Comparison of ENCODE assay signal across 8 cellular contexts in genomic region chr17:62065611-62066468, GRCh38. TPM values are rescaled to one million over a fixed set of nuclear protein-coding genes. Genes with fewer than 3 reads are reported as not detected.
DNase-seq lines count a peak whose midpoint lies in the region; ATAC-seq and TF ChIP-seq lines count a peak whose summit lies in the region.

No MANE protein-coding gene starts in this region.

- peak; percentile 68 for TF ChIP-seq CTCF in GM10248 (IDR thresholded peaks at IDR 0.05; ENCODE audit: control extremely low read depth, extremely low read depth, low read depth, missing control alignments)
- peak; percentile 70 for TF ChIP-seq CTCF in NB4 (IDR thresholded peaks at IDR 0.05; ENCODE audit: low read depth, low read length)

- peak; percentile 94 for ATAC-seq in HG02571 (IDR thresholded peaks at IDR 0.05; ENCODE audit: unreplicated experiment)

- POLR2A ChIA-PET in GM10248 (lab: Yijun Ruan, JAX), result interaction anchor here (0.5 to 1.3 kb wide), 5 partner anchors 16 to 202 kb away, joined by 3 to 4 read pairs (median 4); partner anchors contain the start of gene BRIP1

- H3K4me3 ChIP-seq in NB4 (ENCODE audit: low read depth, low read length), result peak overlapping the region; percentile 86

- CTCF ChIA-PET in GM10248 (lab: Yijun Ruan, JAX), result interaction anchor here (0.6 to 2.9 kb wide), 29 partner anchors 10 to 1703 kb away, joined by 3 to 22 read pairs (median 4); partner anchors contain the start of gene BRIP1

- DNase-seq in GM10248 (ENCODE audit: extremely low spot score) (peak; percentile 98), NB4 (ENCODE audit: low read depth) (peak; percentile 97), SK-N-DZ (ENCODE audit: low spot score) (peak; percentile 98), germinal center (ENCODE audit: low spot score) (peak; percentile 98), non-pigmented ciliary epithelial cell (ENCODE audit: low read depth) (peak; percentile 89), superior temporal gyrus (ENCODE audit: extremely low spot score) (peak; percentile 98)
- peak; percentile 99 for DNase-seq in activated naive CD4-positive, alpha-beta T cell treated with anti-CD3 and anti-CD28 coated beads, Interleukin-2, amount 50 U/mL, for 16 hours

- TF ChIP-seq POLR2A in NB4 (IDR thresholded peaks at IDR 0.05; ENCODE audit: extremely low read depth, insufficient read length), result peak; percentile 58

RNA-seq across cellular contexts. Expression of gene MED13, which starts 0.8 kb away (rescaled TPM):
- polyA plus RNA-seq in SK-N-DZ (2014; cell fraction: cytosol; rRNA removed), result 16.2 and 16.5 TPM in 2 replicates
- polyA plus RNA-seq in SK-N-DZ (2014; cell fraction: nucleus; rRNA removed), result 12.7 and 14.5 TPM in 2 replicates

Comparison
In these comparisons a context has a peak if more than half of its experiments do, and no peak if none do; other contexts are left out.
1. Peak in every context shown above with its lines: DNase-seq, ATAC-seq and H3K4me3 ChIP-seq.